ENCODE assay signal across 1 cellular context in the genomic region with DNA sequence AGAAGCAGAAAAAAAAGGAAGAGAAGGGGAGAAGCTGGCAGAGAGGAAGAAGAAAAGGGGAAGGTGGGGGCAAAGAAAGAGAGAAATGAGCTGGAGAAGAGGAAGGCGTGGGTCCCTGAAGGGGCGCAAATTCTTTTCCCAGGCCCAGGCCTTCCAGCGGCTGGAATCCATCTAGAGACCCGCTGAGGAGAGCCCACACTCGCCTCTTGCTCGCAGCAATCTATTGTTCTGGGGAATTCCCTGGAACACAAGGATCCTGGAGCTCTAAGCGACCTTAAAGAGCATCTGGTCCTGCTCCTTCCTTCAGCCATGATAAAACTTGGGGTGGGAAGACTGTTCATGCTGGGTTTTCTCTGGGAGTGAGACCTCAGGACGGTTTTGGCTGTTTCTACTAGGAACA.
TF ChIP-seq lines count a peak whose summit lies in the region.

No MANE protein-coding gene starts in this region.

TF ChIP-seq in H1, 55 proteins besides CTCF, POLR2A, EP300 and RAD21:
- TF ChIP-seq RXRA (IDR thresholded peaks at IDR 0.05; ENCODE audit: insufficient read depth, low read depth, low read length) (no peak), NANOG (IDR thresholded peaks at IDR 0.05; ENCODE audit: insufficient read depth, low read depth, low read length, poor library complexity, severe bottlenecking) (no peak), POU5F1 (IDR thresholded peaks at IDR 0.05; ENCODE audit: low read depth, low read length) (no peak), BRCA1 (IDR thresholded peaks at IDR 0.05; ENCODE audit: low read depth, low read length) (no peak), CBX5 (IDR thresholded peaks at IDR 0.05; ENCODE audit: low read depth, low read length) (no peak), BCL11A (IDR thresholded peaks at IDR 0.05; ENCODE audit: low read depth in 2 of 2, low read length in 2 of 2) (no peak), RNF2 (IDR thresholded peaks at IDR 0.05; ENCODE audit: borderline replicate concordance, low read depth, low read length, missing control alignments, poor library complexity, severe bottlenecking) (no peak), EZH2 (IDR thresholded peaks at IDR 0.05; ENCODE audit: low read depth, low read length, severe bottlenecking) (no peak), GABPA (IDR thresholded peaks at IDR 0.05; ENCODE audit: borderline replicate concordance, insufficient read depth, low read length) (no peak)
TF ChIP-seq in H1: peak in this region for 0.
